Comparison of ENCODE assay signal across 29 cellular contexts in genomic region chr15:66229790-66230460, GRCh38. TPM values are rescaled to one million over a fixed set of nuclear protein-coding genes. Genes with fewer than 3 reads are reported as not detected.
"Had no signal": no experiment of that assay in that cellular context is flagged by ENCODE, and none has a peak within 500 bp of the region (broad histone marks: within the 10 kb centered on the region; RNA-seq: fewer than 3 reads in every experiment).

No MANE protein-coding gene starts in this region.

- H3K9me3 ChIP-seq: adrenal gland, body of pancreas, ovary, prostate gland, thyroid gland had no signal

- ATAC-seq: body of pancreas; gastroesophageal sphincter; naive thymus-derived CD4-positive, alpha-beta T cell; sciatic nerve; stimulated activated memory B cell treated with anti-CD40 and anti-IgM and Interleukin-4, amounts not matched to agents 10 μg/mL and 1 μg/mL and 100 μg/mL, for 72 hours; stimulated activated naive CD8-positive, alpha-beta T cell treated with anti-CD3 and anti-CD28 coated beads, Interleukin-15, amount 100 ng/mL, for 72 hours had no signal

- H3K4me3 ChIP-seq: adrenal gland, body of pancreas, cardiac muscle cell, gastroesophageal sphincter, ovary, prostate gland, skin epidermis, thyroid gland, upper lobe of left lung had no signal

- FAIRE-seq: endothelial cell of umbilical vein had no signal

- H3K27me3 ChIP-seq: adrenal gland, body of pancreas, cardiac muscle cell, ovary, thyroid gland, upper lobe of left lung had no signal

- H3K4me1 ChIP-seq: adrenal gland, body of pancreas, gastroesophageal sphincter, prostate gland, thyroid gland, upper lobe of left lung had no signal

- H3K27ac ChIP-seq: adrenal gland, body of pancreas, cardiac muscle cell, gastroesophageal sphincter, ovary, prostate gland, skin epidermis, thyroid gland, upper lobe of left lung, VCaP had no signal

- DNase-seq: activated CD4-positive, alpha-beta T cell treated with anti-CD3 and anti-CD28 coated beads for 4 hours; activated CD4-positive, alpha-beta T cell treated with anti-CD3 and anti-CD28 coated beads, Interleukin-2, amount 50 U/mL, for 48 hours; activated CD8-positive, alpha-beta memory T cell treated with anti-CD3 and anti-CD28 coated beads for 24 hours; activated naive CD4-positive, alpha-beta T cell treated with anti-CD3 and anti-CD28 coated beads for 36 hours; activated naive CD8-positive, alpha-beta T cell treated with anti-CD3 and anti-CD28 coated beads for 36 hours; adrenal gland; aorta; body of pancreas; hippocampal formation; immature natural killer cell; midbrain; naive thymus-derived CD4-positive, alpha-beta T cell; ovary; retina; stimulated activated CD4-positive, alpha-beta T cell treated with anti-CD3 and anti-CD28 coated beads, Interleukin-4, amount 100 ng/mL, for 24 hours; stimulated activated naive CD8-positive, alpha-beta T cell treated with anti-CD3 and anti-CD28 coated beads, Interleukin-15, amount 100 ng/mL, for 72 hours; substantia nigra; thyroid gland had no signal

- H3K36me3 ChIP-seq: adrenal gland, cardiac muscle cell, gastroesophageal sphincter, ovary, prostate gland, thyroid gland, upper lobe of left lung had no signal

RNA-seq across cellular contexts. Expression of gene MEGF11, which starts 23.6 kb away (rescaled TPM):
- total RNA-seq: activated naive CD8-positive, alpha-beta T cell treated with anti-CD3 and anti-CD28 coated beads for 36 hours; aorta; body of pancreas; endothelial cell of umbilical vein; naive thymus-derived CD4-positive, alpha-beta T cell; prostate gland had no signal
- polyA plus RNA-seq: aorta, cardiac muscle cell, endothelial cell of umbilical vein, esophagus, fibroblast of lung, immature natural killer cell had no signal
